14 cellular contexts compared by ENCODE assay signal in the genomic region with DNA sequence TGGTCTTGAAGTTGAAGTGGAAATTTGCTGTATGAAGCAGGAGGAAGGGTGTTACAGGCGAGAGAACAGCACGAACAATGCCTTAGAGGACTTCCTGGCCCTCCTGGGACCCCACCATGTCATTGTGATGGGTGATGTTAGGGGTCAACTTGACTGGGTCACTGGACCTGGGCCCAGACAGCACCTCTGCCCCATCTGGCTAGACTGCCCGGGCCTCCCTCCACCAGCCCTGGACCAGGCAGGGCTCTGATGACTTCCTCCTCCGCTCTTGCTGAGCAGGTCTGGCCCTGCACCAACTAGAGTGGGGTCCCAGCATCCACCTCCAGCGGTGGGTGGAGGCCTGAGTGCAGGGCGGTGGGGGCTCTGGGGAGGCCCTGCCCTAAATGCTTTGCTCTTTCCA. TPM values are rescaled to one million over a fixed set of nuclear protein-coding genes. Genes with fewer than 3 reads are reported as not detected.
A peak's percentile ranks its signal among the peaks of the same experiment; 100 is the strongest.
DNase-seq lines count a peak whose midpoint lies in the region; ATAC-seq and TF ChIP-seq lines count a peak whose summit lies in the region.
"Had no signal": no experiment of that assay in that cellular context is flagged by ENCODE, and none has a peak within 500 bp of the region (broad histone marks: within the 10 kb centered on the region; RNA-seq: fewer than 3 reads in every experiment).

No MANE protein-coding gene starts in this region.

- no peak for TF ChIP-seq CTCF in activated CD8-positive, alpha-beta T cell treated with anti-CD3 and anti-CD28 coated beads for 36 hours (IDR thresholded peaks at IDR 0.05)
- TF ChIP-seq CTCF in lower lobe of right lung (IDR thresholded peaks at IDR 0.05), result no peak
- TF ChIP-seq CTCF in esophagus squamous epithelium (IDR thresholded peaks at IDR 0.05), result no peak

- H3K27ac Mint-ChIP-seq in activated CD8-positive, alpha-beta T cell treated with anti-CD3 and anti-CD28 coated beads, Interleukin-2, amount 10 ng/mL, durations not matched to agents 7 days and 5 days, result peak overlapping the region; percentile 43
- H3K27ac Mint-ChIP-seq in activated CD8-positive, alpha-beta T cell treated with anti-CD3 and anti-CD28 coated beads for 36 hours, result no peak overlapping the region
- H3K27ac Mint-ChIP-seq: CD8-positive, alpha-beta memory T cell; HFFc6 had no signal

- no peak overlapping the region for H3K4me3 Mint-ChIP-seq in activated CD8-positive, alpha-beta T cell treated with anti-CD3 and anti-CD28 coated beads, Interleukin-2, amount 10 ng/mL, durations not matched to agents 7 days and 5 days
- H3K4me3 Mint-ChIP-seq in activated CD8-positive, alpha-beta T cell treated with anti-CD3 and anti-CD28 coated beads for 36 hours, result no peak overlapping the region
- H3K4me3 Mint-ChIP-seq: CD8-positive, alpha-beta memory T cell; HFFc6 had no signal

- H3K27me3 ChIP-seq in BLaER1 (no peaks in the 10 kb centered on the region), lower lobe of right lung (ENCODE audit: low read depth) (peaks cover 28% of the 10 kb centered on the region), esophagus squamous epithelium (peaks cover 0 to 83% (median 0%) of the 10 kb centered on the region in 4 donors)

- no peak for TF ChIP-seq POLR2A in esophagus squamous epithelium (IDR thresholded peaks at IDR 0.05)

- no peaks in the 10 kb centered on the region for H3K4me1 Mint-ChIP-seq in activated CD8-positive, alpha-beta T cell treated with anti-CD3 and anti-CD28 coated beads, Interleukin-2, amount 10 ng/mL, durations not matched to agents 7 days and 5 days (ENCODE audit: low read depth)
- H3K4me1 Mint-ChIP-seq in activated CD8-positive, alpha-beta T cell treated with anti-CD3 and anti-CD28 coated beads for 36 hours (ENCODE audit: low read depth), result no peaks in the 10 kb centered on the region
- H3K4me1 Mint-ChIP-seq: CD8-positive, alpha-beta memory T cell had no signal

- H3K27ac ChIP-seq in BLaER1, result no peak overlapping the region
- H3K27ac ChIP-seq in lower lobe of right lung, result no peak overlapping the region
- H3K27ac ChIP-seq in esophagus squamous epithelium, result no peak overlapping the region
- H3K27ac ChIP-seq: 22Rv1 had no signal

- peak overlapping the region; percentile 79; the same call in 1 of the 2 replicates for H3K4me2 ChIP-seq in BLaER1

- H3K36me3 ChIP-seq in BLaER1 (no peaks in the 10 kb centered on the region), lower lobe of right lung (no peaks in the 10 kb centered on the region), esophagus squamous epithelium (no peaks in the 10 kb centered on the region)

- POLR2A ChIA-PET in activated CD8-positive, alpha-beta T cell treated with anti-CD3 and anti-CD28 coated beads, Interleukin-2, amount 10 ng/mL, durations not matched to agents 7 days and 5 days (lab: Charles Lee), result no interaction called here
- POLR2A ChIA-PET in activated CD8-positive, alpha-beta T cell treated with anti-CD3 and anti-CD28 coated beads for 36 hours (lab: Charles Lee), result no interaction called here

- no peaks in the 10 kb centered on the region for H4K20me1 ChIP-seq in BLaER1

- no peak overlapping the region for H3K4me3 ChIP-seq in BLaER1
- no peak overlapping the region for H3K4me3 ChIP-seq in lower lobe of right lung
- H3K4me3 ChIP-seq in esophagus squamous epithelium, result no peak overlapping the region

- no peak for ATAC-seq in activated CD8-positive, alpha-beta T cell treated with anti-CD3 and anti-CD28 coated beads, Interleukin-2, amount 10 ng/mL, durations not matched to agents 7 days and 5 days
- no peak for ATAC-seq in activated CD8-positive, alpha-beta T cell treated with anti-CD3 and anti-CD28 coated beads for 36 hours
- no peak for ATAC-seq in lower lobe of right lung

- CTCF ChIA-PET in activated CD8-positive, alpha-beta T cell treated with anti-CD3 and anti-CD28 coated beads, Interleukin-2, amount 10 ng/mL, durations not matched to agents 7 days and 5 days (lab: Charles Lee), result no interaction called here
- CTCF ChIA-PET in activated CD8-positive, alpha-beta T cell treated with anti-CD3 and anti-CD28 coated beads for 36 hours (lab: Charles Lee), result no interaction called here

- no peak for DNase-seq in activated CD8-positive, alpha-beta T cell treated with anti-CD3 and anti-CD28 coated beads, Interleukin-2, amount 10 ng/mL, durations not matched to agents 7 days and 5 days
- DNase-seq in activated CD8-positive, alpha-beta T cell treated with anti-CD3 and anti-CD28 coated beads for 36 hours, result no peak
- DNase-seq in lower lobe of right lung (peak; percentile 30), posterior vena cava (ENCODE audit: low spot score) (peak; percentile 54), esophagus squamous epithelium (lab: John Stamatoyannopoulos, UW) (no peak), DMS153 treated with DMSO at 0.1 percent for 48 hours (lab: John Stamatoyannopoulos, UW; ENCODE audit: unreplicated experiment) (no peak)
- no peak for DNase-seq in activated CD4-positive, CD25-positive, alpha-beta regulatory T cell treated with anti-CD3 and anti-CD28 coated beads, Interleukin-2, amount 50 U/mL, for 72 hours
- DNase-seq: Caco-2, HCEC 1CT, HFFc6, IMR-90 had no signal

- no peak overlapping the region for H3K9ac ChIP-seq in BLaER1

- H3K9me3 ChIP-seq in BLaER1, result peaks cover 17% of the 10 kb centered on the region
- no peaks in the 10 kb centered on the region for H3K9me3 ChIP-seq in lower lobe of right lung
- H3K9me3 ChIP-seq in esophagus squamous epithelium, result peaks cover 0 to 11% (median 9%) of the 10 kb centered on the region in 3 donors

- no peaks in the 10 kb centered on the region for H3K27me3 Mint-ChIP-seq in activated CD8-positive, alpha-beta T cell treated with anti-CD3 and anti-CD28 coated beads, Interleukin-2, amount 10 ng/mL, durations not matched to agents 7 days and 5 days (ENCODE audit: low read depth)
- H3K27me3 Mint-ChIP-seq in activated CD8-positive, alpha-beta T cell treated with anti-CD3 and anti-CD28 coated beads for 36 hours, result peaks cover 11% of the 10 kb centered on the region

- 73 to 88% methylated on average over 4 of the region's 6 CpGs for WGBS in esophagus squamous epithelium, 2 donors

- no peaks in the 10 kb centered on the region for H3K36me3 Mint-ChIP-seq in activated CD8-positive, alpha-beta T cell treated with anti-CD3 and anti-CD28 coated beads, Interleukin-2, amount 10 ng/mL, durations not matched to agents 7 days and 5 days (ENCODE audit: low read depth)
- H3K36me3 Mint-ChIP-seq in activated CD8-positive, alpha-beta T cell treated with anti-CD3 and anti-CD28 coated beads for 36 hours (ENCODE audit: low read depth), result no peaks in the 10 kb centered on the region

- H3K9me3 Mint-ChIP-seq in activated CD8-positive, alpha-beta T cell treated with anti-CD3 and anti-CD28 coated beads, Interleukin-2, amount 10 ng/mL, durations not matched to agents 7 days and 5 days (ENCODE audit: insufficient read depth), result no peaks in the 10 kb centered on the region
- peaks cover 4% of the 10 kb centered on the region for H3K9me3 Mint-ChIP-seq in activated CD8-positive, alpha-beta T cell treated with anti-CD3 and anti-CD28 coated beads for 36 hours

- H3K4me1 ChIP-seq in BLaER1, result peaks cover 45% of the 10 kb centered on the region
- H3K4me1 ChIP-seq in lower lobe of right lung, result no peaks in the 10 kb centered on the region
- H3K4me1 ChIP-seq in esophagus squamous epithelium, result peaks cover 0 to 21% (median 0%) of the 10 kb centered on the region in 3 donors
- H3K4me1 ChIP-seq: Caco-2 had no signal

- intact Hi-C loops in activated CD8-positive, alpha-beta T cell treated with anti-CD3 and anti-CD28 coated beads for 36 hours (cut with micrococcal nuclease), result no loop called here
- intact Hi-C loops in lower lobe of right lung (cut with DNase I) (no loop called here), posterior vena cava (cut with DNase I) (no loop called here), esophagus squamous epithelium (cut with DNase I) (no loop called here)

RNA-seq across cellular contexts. Expression of a gene that starts 48.9 kb away (rescaled TPM):
- total RNA-seq in activated CD8-positive, alpha-beta T cell treated with anti-CD3 and anti-CD28 coated beads, Interleukin-2, amount 10 ng/mL, durations not matched to agents 7 days and 5 days, result not detected
- under 1 TPM in 1 of 2 experiments, not detected in 1; 0.27 TPM for total RNA-seq in activated CD8-positive, alpha-beta T cell treated with anti-CD3 and anti-CD28 coated beads for 36 hours
- total RNA-seq in lower lobe of right lung (2.5 TPM), posterior vena cava (10 to 100 TPM; 56.4 to 61.5 TPM), esophagus squamous epithelium (1 to 10 TPM in 3 of 4 donors, under 1 TPM in 1; 0.61 to 4.6 (median 3.6) TPM)
- total RNA-seq: CD8-positive, alpha-beta memory T cell had no signal

Comparison
In these comparisons a context has a peak if more than half of its experiments do, and no peak if none do; other contexts are left out.
1. DNase-seq: peak in lower lobe of right lung (single experiment) and posterior vena cava (single experiment); none in activated CD8-positive, alpha-beta T cell treated with anti-CD3 and anti-CD28 coated beads, Interleukin-2, amount 10 ng/mL, durations not matched to agents 7 days and 5 days (single experiment), activated CD8-positive, alpha-beta T cell treated with anti-CD3 and anti-CD28 coated beads for 36 hours (single experiment), activated CD4-positive, CD25-positive, alpha-beta regulatory T cell treated with anti-CD3 and anti-CD28 coated beads, Interleukin-2, amount 50 U/mL, for 72 hours (single experiment), esophagus squamous epithelium (single experiment) and DMS153 treated with DMSO at 0.1 percent for 48 hours (single experiment).
2. RNA of a gene that starts 48.9 kb away (total RNA-seq): 56.4 to 61.5 TPM in posterior vena cava; 0.61 to 4.6 TPM in esophagus squamous epithelium, 2.5 TPM in lower lobe of right lung (single experiment), 0.27 TPM in activated CD8-positive, alpha-beta T cell treated with anti-CD3 and anti-CD28 coated beads for 36 hours and not detected in activated CD8-positive, alpha-beta T cell treated with anti-CD3 and anti-CD28 coated beads, Interleukin-2, amount 10 ng/mL, durations not matched to agents 7 days and 5 days; every median in the first group is over 10 times any median in the second.